1 cellular context compared by ENCODE assay signal in genomic region chr15:67121725-67122600, GRCh38.
TF ChIP-seq lines count a peak whose summit lies in the region.

No MANE protein-coding gene starts in this region.

TF ChIP-seq in GM12878, 131 proteins besides CTCF, POLR2A, EP300 and RAD21:
- TF ChIP-seq EZH2 (IDR thresholded peaks at IDR 0.05; ENCODE audit: borderline replicate concordance, control insufficient read depth, low read depth, low read length) = no peak
- TF ChIP-seq CREM (IDR thresholded peaks at IDR 0.05; ENCODE audit: low read depth) = no peak
- TF ChIP-seq ZSCAN29 (IDR thresholded peaks at IDR 0.05) = no peak
- no peak for TF ChIP-seq HDAC6 (IDR thresholded peaks at IDR 0.05; ENCODE audit: unreplicated experiment)
- no peak for TF ChIP-seq ASH2L (IDR thresholded peaks at IDR 0.05; ENCODE audit: borderline replicate concordance, low read depth)
- TF ChIP-seq E2F8 (IDR thresholded peaks at IDR 0.05; ENCODE audit: low read depth, partially characterized antibody) = no peak
- no peak for TF ChIP-seq BCLAF1 (IDR thresholded peaks at IDR 0.05)
- no peak for TF ChIP-seq POU2F2 (IDR thresholded peaks at IDR 0.05; ENCODE audit: borderline replicate concordance, low read depth, low read length)
- TF ChIP-seq RAD51 (IDR thresholded peaks at IDR 0.05) = no peak
- TF ChIP-seq ZNF622 (IDR thresholded peaks at IDR 0.05) = no peak
- no peak for TF ChIP-seq CHD1 (IDR thresholded peaks at IDR 0.05; ENCODE audit: low read depth, low read length)
- TF ChIP-seq BCL3 (IDR thresholded peaks at IDR 0.05; ENCODE audit: borderline replicate concordance, insufficient read depth, low read depth, low read length, poor library complexity, severe bottlenecking) = no peak
